In genomic region chr6:21587182-21587924, GRCh38 we compare ENCODE assay signal across 8 cellular contexts. TPM values are rescaled to one million over a fixed set of nuclear protein-coding genes. Genes with fewer than 3 reads are reported as not detected.
DNase-seq lines count a peak whose midpoint lies in the region; ATAC-seq and TF ChIP-seq lines count a peak whose summit lies in the region.

No MANE protein-coding gene starts in this region.

- intact Hi-C loops in Right ventricle myocardium inferior (cut with DNase I), result loop anchor here (5.0 to 10.0 kb wide), 3 partner anchors 253 to 1080 kb away; no protein-coding TSS in a partner anchor

- DNase-seq in DMS53 (lab: John Stamatoyannopoulos, UW), result peak; percentile 92
- peak; percentile 89 for DNase-seq in NCI-H774 (lab: John Stamatoyannopoulos, UW)
- peak; percentile 26 for DNase-seq in activated naive CD4-positive, alpha-beta T cell treated with anti-CD3 and anti-CD28 coated beads, Interleukin-2, amount 50 U/mL, for 16 hours
- peak; percentile 74 for DNase-seq in Right ventricle myocardium inferior (ENCODE audit: missing footprints)
- no peak for DNase-seq in omental fat pad (ENCODE audit: low spot score)
- no peak for DNase-seq in middle frontal gyrus (ENCODE audit: extremely low spot score, low spot score)

- no peak for TF ChIP-seq CTCF in omental fat pad (IDR thresholded peaks at IDR 0.05)

- ATAC-seq in GM19452 (IDR thresholded peaks at IDR 0.05; ENCODE audit: unreplicated experiment) (peak; percentile 41), HG03439 (IDR thresholded peaks at IDR 0.05; ENCODE audit: unreplicated experiment) (peak; percentile 38), Right ventricle myocardium inferior (peak; percentile 55), omental fat pad (ENCODE audit: low FRiP score) (peak; percentile 66)

RNA-seq across cellular contexts. Expression of gene SOX4, which starts 6.2 kb away (rescaled TPM):
- total RNA-seq in Right ventricle myocardium inferior, result 7.8 TPM
- 10 to 100 TPM in 2 of 4 donors, 1 to 10 TPM in 2; 6.8 to 12.1 (median 9.4) TPM for total RNA-seq in omental fat pad

Comparison
In these comparisons a context has a peak if more than half of its experiments do, and no peak if none do; other contexts are left out.
1. DNase-seq: peak in DMS53 (single experiment), NCI-H774 (single experiment), activated naive CD4-positive, alpha-beta T cell treated with anti-CD3 and anti-CD28 coated beads, Interleukin-2, amount 50 U/mL, for 16 hours (single experiment) and Right ventricle myocardium inferior (single experiment); none in omental fat pad (single experiment) and middle frontal gyrus (single experiment).
2. Peak in every context shown above with its lines, with median percentiles within 50 percentile points of each other: ATAC-seq.